Comparison of ENCODE assay signal across 20 cellular contexts in genomic region chr13:51892657-51893056, GRCh38. TPM values are rescaled to one million over a fixed set of nuclear protein-coding genes. Genes with fewer than 3 reads are reported as not detected.
A peak's percentile ranks its signal among the peaks of the same experiment; 100 is the strongest.
DNase-seq lines count a peak whose midpoint lies in the region; ATAC-seq and TF ChIP-seq lines count a peak whose summit lies in the region.
"Had no signal": no experiment of that assay in that cellular context is flagged by ENCODE, and none has a peak within 500 bp of the region (broad histone marks: within the 10 kb centered on the region; RNA-seq: fewer than 3 reads in every experiment).

No MANE protein-coding gene starts in this region.

- DNase-seq in left colon: no peak
- DNase-seq in progenitor cell of endocrine pancreas (ENCODE audit: low spot score, unreplicated experiment): no peak
- DNase-seq in stimulated activated CD4-positive, alpha-beta T cell treated with anti-CD3 and anti-CD28 coated beads, Interleukin-4, amount 100 ng/mL, for 1 hour: no peak
- no peak for DNase-seq in C1 segment of cervical spinal cord (lab: John Stamatoyannopoulos, UW)
- DNase-seq: Caco-2; Calu3; CD4-positive, alpha-beta T cell; DMS79 treated with DMSO at 0.1 percent for 48 hours; GF-D8 had no signal

- POLR2A ChIA-PET in HEK293 (lab: Yijun Ruan, JAX): interaction anchor here (0.6 kb wide), 1 partner anchor 594 kb away, joined by 3 read pairs; no protein-coding TSS in a partner anchor

- H3K27me3 ChIP-seq in neutrophil: no peaks in the 10 kb centered on the region
- H3K27me3 ChIP-seq: BLaER1 had no signal

- H3K27ac ChIP-seq in HEK293 (ENCODE audit: extremely low read depth, low read depth, low read length): no peak overlapping the region
- H3K27ac ChIP-seq in neutrophil: peak overlapping the region; percentile 18
- H3K27ac ChIP-seq: 22Rv1, A549, BLaER1, C4-2B had no signal

- H3K4me3 Mint-ChIP-seq in progenitor cell of endocrine pancreas (ENCODE audit: low read depth): no peak overlapping the region
- H3K4me3 Mint-ChIP-seq: B cell; CD4-positive, alpha-beta T cell; CD8-positive, alpha-beta T cell had no signal

- no peaks in the 10 kb centered on the region for H3K27me3 Mint-ChIP-seq in progenitor cell of endocrine pancreas
- H3K27me3 Mint-ChIP-seq: CD4-positive, alpha-beta T cell had no signal

- peak overlapping the region; percentile 25 for H3K27ac Mint-ChIP-seq in progenitor cell of endocrine pancreas
- H3K27ac Mint-ChIP-seq: B cell; CD4-positive, alpha-beta T cell; CD8-positive, alpha-beta T cell had no signal

- peaks cover 10% of the 10 kb centered on the region for H3K4me1 Mint-ChIP-seq in progenitor cell of endocrine pancreas (ENCODE audit: low read depth)
- H3K4me1 Mint-ChIP-seq: B cell had no signal

- H3K9me3 ChIP-seq in HEK293 (ENCODE audit: control insufficient read depth, insufficient read depth, low read depth, low read length): no peaks in the 10 kb centered on the region
- H3K9me3 ChIP-seq in neutrophil: no peaks in the 10 kb centered on the region
- H3K9me3 ChIP-seq: A549, BLaER1, Caco-2 had no signal

- H3K36me3 Mint-ChIP-seq in progenitor cell of endocrine pancreas (ENCODE audit: insufficient read depth): peaks cover 2% of the 10 kb centered on the region
- H3K36me3 Mint-ChIP-seq: CD8-positive, alpha-beta T cell had no signal

- intact Hi-C loops in left colon (cut with DNase I, micrococcal nuclease): no loop called here

- no peaks in the 10 kb centered on the region for H3K4me1 ChIP-seq in HEK293 (ENCODE audit: control insufficient read depth, insufficient read depth, low read length)
- peaks cover 13 to 14% of the 10 kb centered on the region in 2 experiments for H3K4me1 ChIP-seq in neutrophil (ENCODE audit: control insufficient read depth in 1 of 2, insufficient read depth in 1 of 2, low read depth in 1 of 2, low read length in 1 of 2)
- H3K4me1 ChIP-seq: A549, Caco-2 had no signal

- H3K9me3 Mint-ChIP-seq in progenitor cell of endocrine pancreas (ENCODE audit: low read depth): no peaks in the 10 kb centered on the region
- H3K9me3 Mint-ChIP-seq: CD4-positive, alpha-beta T cell; CD8-positive, alpha-beta T cell had no signal

- no peaks in the 10 kb centered on the region for H3K36me3 ChIP-seq in HEK293 (ENCODE audit: control insufficient read depth in 2 of 2, insufficient read depth in 1 of 2, low read length in 2 of 2)
- no peaks in the 10 kb centered on the region for H3K36me3 ChIP-seq in neutrophil
- H3K36me3 ChIP-seq: BLaER1 had no signal

- peak; percentile 82 for ATAC-seq in left colon
- ATAC-seq in HG03135 (IDR thresholded peaks at IDR 0.05; ENCODE audit: unreplicated experiment): no peak
- no peak for ATAC-seq in HG03139 (IDR thresholded peaks at IDR 0.05; ENCODE audit: unreplicated experiment)
- ATAC-seq: A549; CD8-positive, alpha-beta T cell had no signal

- no peak for TF ChIP-seq CTCF in HEK293 (tag by site-specific recombination; IDR thresholded peaks at IDR 0.05)
- TF ChIP-seq CTCF in neutrophil (IDR thresholded peaks at IDR 0.05): no peak
- no peak for TF ChIP-seq CTCF in progenitor cell of endocrine pancreas (IDR thresholded peaks at IDR 0.05; ENCODE audit: unreplicated experiment)

- CTCF ChIA-PET in HEK293 (lab: Yijun Ruan, JAX): interaction anchor here (1.0 to 1.2 kb wide), 2 partner anchors 11 to 235 kb away, joined by 3 to 6 read pairs; no protein-coding TSS in a partner anchor

- H3K4me3 ChIP-seq in HEK293 (ENCODE audit: low read depth, low read length) (no peak overlapping the region), neutrophil (ENCODE audit: low read depth in 1 of 2, low read length in 1 of 2) (no peak overlapping the region)
- H3K4me3 ChIP-seq: A549, BLaER1 had no signal

TF ChIP-seq in HEK293, 187 proteins besides CTCF, POLR2A, EP300 and RAD21:
- no peak for TF ChIP-seq MEIS1 (CRISPR knock-in tag; IDR thresholded peaks at IDR 0.05; ENCODE audit: borderline replicate concordance)
- TF ChIP-seq PBX3 (CRISPR knock-in tag; IDR thresholded peaks at IDR 0.05): no peak
- TF ChIP-seq ZBTB6 (tag by site-specific recombination; IDR thresholded peaks at IDR 0.05): no peak
- TF ChIP-seq ZNF10 (tag by site-specific recombination; IDR thresholded peaks at IDR 0.05): no peak
- TF ChIP-seq KLF7 (tag by site-specific recombination; IDR thresholded peaks at IDR 0.05; ENCODE audit: borderline replicate concordance): no peak
- no peak for TF ChIP-seq ZNF311 (tag by site-specific recombination; IDR thresholded peaks at IDR 0.05; ENCODE audit: borderline replicate concordance)
- TF ChIP-seq ZIC2 (tag by site-specific recombination; IDR thresholded peaks at IDR 0.05): peak; percentile 34; the same call in 1 of the 2 replicates

RNA-seq across cellular contexts. Expression of gene CCDC70, which starts 30.9 kb away (rescaled TPM):
- total RNA-seq in left colon: not detected
- not detected in 2 replicates for total RNA-seq in progenitor cell of endocrine pancreas
- total RNA-seq: A172; B cell; Caco-2; Calu3; CD4-positive, alpha-beta T cell; CD8-positive, alpha-beta T cell had no signal

RNA-seq across cellular contexts. Expression of gene TMEM272, which starts 47.7 kb away (rescaled TPM):
- total RNA-seq in left colon: under 1 TPM; 0.06 to 0.11 TPM
- total RNA-seq in progenitor cell of endocrine pancreas: 1.3 and 1.5 TPM in 2 replicates
- total RNA-seq: A172, B cell, Calu3 had no signal
